In the genomic region with DNA sequence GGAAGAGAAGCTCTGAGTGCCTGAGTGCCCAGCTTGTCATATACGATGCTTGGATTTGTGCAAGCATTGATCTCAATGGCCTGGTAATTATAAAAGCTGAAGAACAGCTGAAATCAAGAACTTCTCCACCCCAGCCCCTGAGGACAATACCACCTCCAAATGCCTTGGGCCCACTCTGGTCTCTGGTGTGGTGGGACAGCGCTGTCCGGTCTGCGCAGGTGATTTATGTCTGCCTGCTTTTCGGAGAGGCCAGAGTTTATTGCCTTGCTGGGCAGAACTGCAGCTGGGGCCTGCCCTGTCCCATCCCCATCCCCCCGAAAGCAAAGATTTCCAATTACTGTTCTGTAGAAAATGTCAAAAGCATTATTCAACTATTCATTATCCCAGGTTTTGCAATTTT, we compare ENCODE assay signal across 1 cellular context.
TF ChIP-seq lines count a peak whose summit lies in the region.

No MANE protein-coding gene starts in this region.

TF ChIP-seq in GM23338, 12 proteins besides CTCF, POLR2A, EP300 and RAD21 (continued from another document):
- TF ChIP-seq, protein P1, sequence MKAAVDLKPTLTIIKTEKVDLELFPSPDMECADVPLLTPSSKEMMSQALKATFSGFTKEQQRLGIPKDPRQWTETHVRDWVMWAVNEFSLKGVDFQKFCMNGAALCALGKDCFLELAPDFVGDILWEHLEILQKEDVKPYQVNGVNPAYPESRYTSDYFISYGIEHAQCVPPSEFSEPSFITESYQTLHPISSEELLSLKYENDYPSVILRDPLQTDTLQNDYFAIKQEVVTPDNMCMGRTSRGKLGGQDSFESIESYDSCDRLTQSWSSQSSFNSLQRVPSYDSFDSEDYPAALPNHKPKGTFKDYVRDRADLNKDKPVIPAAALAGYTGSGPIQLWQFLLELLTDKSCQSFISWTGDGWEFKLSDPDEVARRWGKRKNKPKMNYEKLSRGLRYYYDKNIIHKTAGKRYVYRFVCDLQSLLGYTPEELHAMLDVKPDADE (IDR thresholded peaks at IDR 0.05), result no peak
- TF ChIP-seq JUNB (IDR thresholded peaks at IDR 0.05; ENCODE audit: unreplicated experiment), result no peak
- no peak for TF ChIP-seq EZH2phosphoT487 (IDR thresholded peaks at IDR 0.05; ENCODE audit: unreplicated experiment)
- TF ChIP-seq, protein P2, sequence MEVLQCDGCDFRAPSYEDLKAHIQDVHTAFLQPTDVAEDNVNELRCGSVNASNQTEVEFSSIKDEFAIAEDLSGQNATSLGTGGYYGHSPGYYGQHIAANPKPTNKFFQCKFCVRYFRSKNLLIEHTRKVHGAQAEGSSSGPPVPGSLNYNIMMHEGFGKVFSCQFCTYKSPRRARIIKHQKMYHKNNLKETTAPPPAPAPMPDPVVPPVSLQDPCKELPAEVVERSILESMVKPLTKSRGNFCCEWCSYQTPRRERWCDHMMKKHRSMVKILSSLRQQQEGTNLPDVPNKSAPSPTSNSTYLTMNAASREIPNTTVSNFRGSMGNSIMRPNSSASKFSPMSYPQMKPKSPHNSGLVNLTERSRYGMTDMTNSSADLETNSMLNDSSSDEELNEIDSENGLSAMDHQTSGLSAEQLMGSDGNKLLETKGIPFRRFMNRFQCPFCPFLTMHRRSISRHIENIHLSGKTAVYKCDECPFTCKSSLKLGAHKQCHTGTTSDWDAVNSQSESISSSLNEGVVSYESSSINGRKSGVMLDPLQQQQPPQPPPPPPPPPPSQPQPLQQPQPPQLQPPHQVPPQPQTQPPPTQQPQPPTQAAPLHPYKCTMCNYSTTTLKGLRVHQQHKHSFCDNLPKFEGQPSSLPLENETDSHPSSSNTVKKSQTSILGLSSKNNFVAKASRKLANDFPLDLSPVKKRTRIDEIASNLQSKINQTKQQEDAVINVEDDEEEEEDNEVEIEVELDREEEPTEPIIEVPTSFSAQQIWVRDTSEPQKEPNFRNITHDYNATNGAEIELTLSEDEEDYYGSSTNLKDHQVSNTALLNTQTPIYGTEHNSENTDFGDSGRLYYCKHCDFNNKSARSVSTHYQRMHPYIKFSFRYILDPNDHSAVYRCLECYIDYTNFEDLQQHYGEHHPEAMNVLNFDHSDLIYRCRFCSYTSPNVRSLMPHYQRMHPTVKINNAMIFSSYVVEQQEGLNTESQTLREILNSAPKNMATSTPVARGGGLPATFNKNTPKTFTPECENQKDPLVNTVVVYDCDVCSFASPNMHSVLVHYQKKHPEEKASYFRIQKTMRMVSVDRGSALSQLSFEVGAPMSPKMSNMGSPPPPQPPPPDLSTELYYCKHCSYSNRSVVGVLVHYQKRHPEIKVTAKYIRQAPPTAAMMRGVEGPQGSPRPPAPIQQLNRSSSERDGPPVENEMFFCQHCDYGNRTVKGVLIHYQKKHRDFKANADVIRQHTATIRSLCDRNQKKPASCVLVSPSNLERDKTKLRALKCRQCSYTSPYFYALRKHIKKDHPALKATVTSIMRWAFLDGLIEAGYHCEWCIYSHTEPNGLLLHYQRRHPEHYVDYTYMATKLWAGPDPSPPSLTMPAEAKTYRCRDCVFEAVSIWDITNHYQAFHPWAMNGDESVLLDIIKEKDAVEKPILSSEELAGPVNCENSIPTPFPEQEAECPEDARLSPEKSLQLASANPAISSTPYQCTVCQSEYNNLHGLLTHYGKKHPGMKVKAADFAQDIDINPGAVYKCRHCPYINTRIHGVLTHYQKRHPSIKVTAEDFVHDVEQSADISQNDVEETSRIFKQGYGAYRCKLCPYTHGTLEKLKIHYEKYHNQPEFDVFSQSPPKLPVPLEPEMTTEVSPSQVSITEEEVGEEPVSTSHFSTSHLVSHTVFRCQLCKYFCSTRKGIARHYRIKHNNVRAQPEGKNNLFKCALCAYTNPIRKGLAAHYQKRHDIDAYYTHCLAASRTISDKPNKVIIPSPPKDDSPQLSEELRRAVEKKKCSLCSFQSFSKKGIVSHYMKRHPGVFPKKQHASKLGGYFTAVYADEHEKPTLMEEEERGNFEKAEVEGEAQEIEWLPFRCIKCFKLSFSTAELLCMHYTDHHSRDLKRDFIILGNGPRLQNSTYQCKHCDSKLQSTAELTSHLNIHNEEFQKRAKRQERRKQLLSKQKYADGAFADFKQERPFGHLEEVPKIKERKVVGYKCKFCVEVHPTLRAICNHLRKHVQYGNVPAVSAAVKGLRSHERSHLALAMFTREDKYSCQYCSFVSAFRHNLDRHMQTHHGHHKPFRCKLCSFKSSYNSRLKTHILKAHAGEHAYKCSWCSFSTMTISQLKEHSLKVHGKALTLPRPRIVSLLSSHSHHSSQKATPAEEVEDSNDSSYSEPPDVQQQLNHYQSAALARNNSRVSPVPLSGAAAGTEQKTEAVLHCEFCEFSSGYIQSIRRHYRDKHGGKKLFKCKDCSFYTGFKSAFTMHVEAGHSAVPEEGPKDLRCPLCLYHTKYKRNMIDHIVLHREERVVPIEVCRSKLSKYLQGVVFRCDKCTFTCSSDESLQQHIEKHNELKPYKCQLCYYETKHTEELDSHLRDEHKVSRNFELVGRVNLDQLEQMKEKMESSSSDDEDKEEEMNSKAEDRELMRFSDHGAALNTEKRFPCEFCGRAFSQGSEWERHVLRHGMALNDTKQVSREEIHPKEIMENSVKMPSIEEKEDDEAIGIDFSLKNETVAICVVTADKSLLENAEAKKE (CRISPR knock-in tag; IDR thresholded peaks at IDR 0.05), result no peak
- TF ChIP-seq EZH2 (IDR thresholded peaks at IDR 0.05; ENCODE audit: low read depth, unreplicated experiment), result no peak
- no peak for TF ChIP-seq POLR2AphosphoS5 (IDR thresholded peaks at IDR 0.05; ENCODE audit: low read depth)
TF ChIP-seq in GM23338: peak in this region for 0.
